Comparison of ENCODE assay signal across 1 cellular context in genomic region chr20:37390891-37391525, GRCh38.
TF ChIP-seq lines count a peak whose summit lies in the region.

No MANE protein-coding gene starts in this region.

TF ChIP-seq in GM23338, 12 proteins besides CTCF, POLR2A, EP300 and RAD21:
- TF ChIP-seq ZNF462 (CRISPR knock-in tag; IDR thresholded peaks at IDR 0.05) (no peak), CREB1 (CRISPR knock-in tag; IDR thresholded peaks at IDR 0.05; ENCODE audit: low read depth) (no peak), JUNB (IDR thresholded peaks at IDR 0.05; ENCODE audit: unreplicated experiment) (no peak), REST (IDR thresholded peaks at IDR 0.05; ENCODE audit: unreplicated experiment) (no peak), STAT1 (IDR thresholded peaks at IDR 0.05; ENCODE audit: unreplicated experiment) (no peak), ZNF331 (CRISPR knock-in tag; IDR thresholded peaks at IDR 0.05; ENCODE audit: low read depth) (no peak), ETS1 (IDR thresholded peaks at IDR 0.05) (no peak)
